ENCODE assay signal across 8 cellular contexts in genomic region chr2:40450066-40450841, GRCh38.
DNase-seq lines count a peak whose midpoint lies in the region; ATAC-seq lines count a peak whose summit lies in the region.

No MANE protein-coding gene starts in this region.

- ATAC-seq in HG02938 (IDR thresholded peaks at IDR 0.05; ENCODE audit: unreplicated experiment) (peak; percentile 18), HG03565 (IDR thresholded peaks at IDR 0.05; ENCODE audit: unreplicated experiment) (no peak), HG02884 (IDR thresholded peaks at IDR 0.05; ENCODE audit: unreplicated experiment) (no peak), GM21360 (IDR thresholded peaks at IDR 0.05; ENCODE audit: unreplicated experiment) (no peak)

- DNase-seq in AG20443 (ENCODE audit: low spot score) = peak; percentile 15
- peak; percentile 59 for DNase-seq in SKM-1 treated with dmso at 0.1 percent for 144 hours (lab: John Stamatoyannopoulos, UW; ENCODE audit: unreplicated experiment)
- DNase-seq in head of caudate nucleus = peak in 32 of 42 donors; percentile 3 to 70 (median 46)
- peak; percentile 63 for DNase-seq in putamen (ENCODE audit: low spot score)

- intact Hi-C loops in head of caudate nucleus (cut with DNase I) = loop anchor here (10.0 kb wide), 1 partner anchor 1255 kb away; no protein-coding TSS in a partner anchor
